Comparison of ENCODE assay signal across 26 cellular contexts in genomic region chrX:103674531-103675454, GRCh38. TPM values are rescaled to one million over a fixed set of nuclear protein-coding genes. Genes with fewer than 3 reads are reported as not detected.
A peak's percentile ranks its signal among the peaks of the same experiment; 100 is the strongest.
DNase-seq lines count a peak whose midpoint lies in the region; ATAC-seq, FAIRE-seq and TF ChIP-seq lines count a peak whose summit lies in the region.
"Had no signal": no experiment of that assay in that cellular context is flagged by ENCODE, and none has a peak within 500 bp of the region (broad histone marks: within the 10 kb centered on the region; RNA-seq: fewer than 3 reads in every experiment).

No MANE protein-coding gene starts in this region.

- H3K18ac ChIP-seq in H1 (ENCODE audit: extremely low read depth, low read length) (no peak overlapping the region), trophoblast cell (ENCODE audit: low read length) (no peak overlapping the region)

- no peak overlapping the region for H2BK15ac ChIP-seq in H1 (ENCODE audit: low read length)

- H4K91ac ChIP-seq in H1 (replicated peaks; ENCODE audit: insufficient read length, low read length) (no peak overlapping the region), trophoblast cell (ENCODE audit: low read depth, low read length) (no peak overlapping the region)

- H3K36me3 ChIP-seq in H1 (ENCODE audit: control insufficient read depth in 2 of 4, insufficient read depth in 4 of 4, low read length in 3 of 4) (peaks cover 3 to 38% (median 12%) of the 10 kb centered on the region in 4 experiments; a peak in 5 of 8 replicates), trophoblast cell (ENCODE audit: control insufficient read depth in 1 of 2, insufficient read depth in 2 of 2, low read length in 2 of 2) (peaks cover 3 to 14% of the 10 kb centered on the region in 2 experiments)

- H2AK5ac ChIP-seq in H1 (ENCODE audit: low read depth, low read length) (no peak overlapping the region), trophoblast cell (ENCODE audit: low read length) (no peak overlapping the region)

- H2BK12ac ChIP-seq in H1 (ENCODE audit: low read depth, low read length) (no peak overlapping the region), trophoblast cell (ENCODE audit: low read length) (no peak overlapping the region)

- H4K8ac ChIP-seq in H1 (ENCODE audit: extremely low read depth, insufficient read depth, low read length): no peak overlapping the region; the same call in 1 of the 2 replicates
- no peak overlapping the region for H4K8ac ChIP-seq in trophoblast cell (ENCODE audit: low read depth, low read length)

- H2AFZ ChIP-seq in H1 (ENCODE audit: low read length) (no peak overlapping the region), trophoblast cell (ENCODE audit: insufficient read depth, low read length, poor library complexity) (no peak overlapping the region)

- H3K56ac ChIP-seq in H1 (replicated peaks; ENCODE audit: insufficient read length, low read depth, low read length): no peak overlapping the region

- TF ChIP-seq EP300 in H1 (IDR thresholded peaks at IDR 0.05; ENCODE audit: borderline replicate concordance in 1 of 2, low read depth in 2 of 2, low read length in 2 of 2): no peak

- no peak overlapping the region for H2BK20ac ChIP-seq in H1 (ENCODE audit: low read length)

- 63% methylated on average over 8 of the region's 8 CpGs; no CpG with 5 or more reads in 1 of the 2 experiments for WGBS in H1 (ENCODE audit: extremely low coverage in 1 of 2, insufficient coverage in 1 of 2, insufficient read length in 1 of 2, insufficient replicate concordance in 2 of 2, low coverage in 1 of 2, low lambda C conversion rate in 2 of 2, missing lambda C conversion rate in 1 of 2), 2 experiments
- WGBS in trophoblast cell (ENCODE audit: extremely low coverage, insufficient coverage, insufficient read length): no CpG with 5 or more reads among the region's 8 CpGs

- no peak overlapping the region for H3K4ac ChIP-seq in H1 (replicated peaks; ENCODE audit: insufficient read length, low read depth, low read length)
- H3K4ac ChIP-seq in trophoblast cell (ENCODE audit: low read depth, low read length): no peak overlapping the region

- no peak overlapping the region for H4K12ac ChIP-seq in trophoblast cell (ENCODE audit: low read depth, low read length)

- peaks cover 0 to 9% of the 10 kb centered on the region in 2 donors for H3K4me1 Mint-ChIP-seq in stimulated activated naive B cell treated with anti-CD40 and anti-IgM and Interleukin-4, amounts not matched to agents 10 μg/mL and 1 μg/mL and 100 μg/mL, for 72 hours
- H3K4me1 Mint-ChIP-seq: B cell had no signal

- H3K36me3 Mint-ChIP-seq in stimulated activated naive B cell treated with anti-CD40 and anti-IgM and Interleukin-4, amounts not matched to agents 10 μg/mL and 1 μg/mL and 100 μg/mL, for 72 hours: peaks cover 14 to 18% of the 10 kb centered on the region in 2 donors

- H4K20me1 ChIP-seq in H1 (replicated peaks in 1 of 2; ENCODE audit: control insufficient read depth in 1 of 2, insufficient read depth in 2 of 2, low read length in 2 of 2): no peaks in the 10 kb centered on the region

- no peak overlapping the region for H3K4me3 Mint-ChIP-seq in stimulated activated naive B cell treated with anti-CD40 and anti-IgM and Interleukin-4, amounts not matched to agents 10 μg/mL and 1 μg/mL and 100 μg/mL, for 72 hours
- H3K4me3 Mint-ChIP-seq: B cell; stimulated activated memory B cell treated with anti-CD40 and anti-IgM and Interleukin-4, amounts not matched to agents 10 μg/mL and 1 μg/mL and 100 μg/mL, for 72 hours; T-cell had no signal

- no peak overlapping the region for H3K27ac Mint-ChIP-seq in stimulated activated naive B cell treated with anti-CD40 and anti-IgM and Interleukin-4, amounts not matched to agents 10 μg/mL and 1 μg/mL and 100 μg/mL, for 72 hours
- H3K27ac Mint-ChIP-seq: B cell; stimulated activated memory B cell treated with anti-CD40 and anti-IgM and Interleukin-4, amounts not matched to agents 10 μg/mL and 1 μg/mL and 100 μg/mL, for 72 hours; T-cell had no signal

- no peaks in the 10 kb centered on the region for H3K23me2 ChIP-seq in H1 (ENCODE audit: low read depth, low read length)

- H3K4me3 ChIP-seq in H1 (ENCODE audit: extremely low read depth in 1 of 4, insufficient read depth in 2 of 4, low read depth in 3 of 4, low read length in 4 of 4): no peak overlapping the region
- H3K4me3 ChIP-seq in trophoblast cell (ENCODE audit: low read depth, low read length): no peak overlapping the region
- H3K4me3 ChIP-seq: heart left ventricle, pancreas, thoracic aorta had no signal

- peak in 1 of 2 experiments; percentile 19; a peak in 1 of 4 replicates for TF ChIP-seq RAD21 in H1 (IDR thresholded peaks at IDR 0.05 in 1 of 2, conservative IDR thresholded peaks at IDR 0.05 in 1 of 2; ENCODE audit: low read depth in 2 of 2, low read length in 2 of 2)

- DNase-seq in GM19239 (ENCODE audit: insufficient read length, low spot score): no peak
- DNase-seq in NCI-H82 (lab: John Stamatoyannopoulos, UW): peak; percentile 68
- no peak for DNase-seq in H1 (ENCODE audit: low read depth in 1 of 2, low spot score in 2 of 2)
- peak; percentile 15 to 42 for DNase-seq in trophoblast cell
- DNase-seq in stimulated activated naive B cell treated with anti-CD40 and anti-IgM and Interleukin-4, amounts not matched to agents 10 μg/mL and 1 μg/mL and 100 μg/mL, for 72 hours: no peak
- DNase-seq: activated naive CD4-positive, alpha-beta T cell; activated T-cell treated with anti-CD3 and anti-CD28 coated beads for 4 hours; effector memory CD4-positive, alpha-beta T cell; HCEC 1CT; heart left ventricle; NCI-H1694 treated with DMSO at 0.1 percent for 48 hours; NCI-H345; NK-92 treated with Interleukin-12 subunit alpha and Interleukin-12 subunit beta, amount 100 ng/mL, for 24 hours; pancreas; RPMI8226; T-cell had no signal

- H3K14ac ChIP-seq in H1 (ENCODE audit: insufficient read length) (no peak overlapping the region), trophoblast cell (ENCODE audit: low read length) (no peak overlapping the region)

- no peak overlapping the region for H3K23ac ChIP-seq in H1 (ENCODE audit: insufficient read length)
- H3K23ac ChIP-seq in trophoblast cell (ENCODE audit: low read length): no peak overlapping the region

- H2BK5ac ChIP-seq in H1 (ENCODE audit: low read depth, low read length): no peak overlapping the region
- no peak overlapping the region for H2BK5ac ChIP-seq in trophoblast cell (ENCODE audit: low read depth, low read length, poor library complexity)

- ATAC-seq in GM21360 (IDR thresholded peaks at IDR 0.05; ENCODE audit: unreplicated experiment) (no peak), GM19324 (IDR thresholded peaks at IDR 0.05; ENCODE audit: low FRiP score, unreplicated experiment) (no peak)
- no peak for ATAC-seq in stimulated activated naive B cell treated with anti-CD40 and anti-IgM and Interleukin-4, amounts not matched to agents 10 μg/mL and 1 μg/mL and 100 μg/mL, for 72 hours (replicated peaks)
- ATAC-seq: sciatic nerve; stimulated activated memory B cell treated with anti-CD40 and anti-IgM and Interleukin-4, amounts not matched to agents 10 μg/mL and 1 μg/mL and 100 μg/mL, for 72 hours; T-cell had no signal

- POLR2A ChIA-PET in H1 (lab: Charles Lee; ENCODE audit: partially characterized antibody): interaction anchor here (0.7 kb wide), 1 partner anchor 49 kb away, joined by 3 read pairs; no protein-coding TSS in a partner anchor

- no peak overlapping the region for H4K5ac ChIP-seq in H1 (ENCODE audit: insufficient read length, low read depth, low read length)

- TF ChIP-seq POLR2A in H1 (IDR thresholded peaks at IDR 0.05; ENCODE audit: control extremely low read depth in 1 of 2, low read depth in 2 of 2, low read length in 2 of 2): no peak

- no peaks in the 10 kb centered on the region for H3K27me3 Mint-ChIP-seq in stimulated activated naive B cell treated with anti-CD40 and anti-IgM and Interleukin-4, amounts not matched to agents 10 μg/mL and 1 μg/mL and 100 μg/mL, for 72 hours
- H3K27me3 Mint-ChIP-seq: B cell; stimulated activated memory B cell treated with anti-CD40 and anti-IgM and Interleukin-4, amounts not matched to agents 10 μg/mL and 1 μg/mL and 100 μg/mL, for 72 hours had no signal

- H2BK120ac ChIP-seq in H1 (replicated peaks; ENCODE audit: low read depth, low read length) (no peak overlapping the region), trophoblast cell (ENCODE audit: insufficient read depth, low read length, poor library complexity) (no peak overlapping the region)

- no peaks in the 10 kb centered on the region for H3K27me3 ChIP-seq in H1 (replicated peaks in 1 of 4; ENCODE audit: control insufficient read depth in 3 of 4, extremely low read depth in 1 of 4, insufficient read depth in 3 of 4, low read length in 3 of 4)
- H3K27me3 ChIP-seq in trophoblast cell (ENCODE audit: insufficient read depth, low read length): no peaks in the 10 kb centered on the region
- H3K27me3 ChIP-seq: heart left ventricle had no signal

- H3K4me2 ChIP-seq in H1 (ENCODE audit: insufficient read depth in 1 of 2, low read depth in 2 of 2, low read length in 2 of 2) (peak overlapping the region in 1 of 2 experiments; percentile 14; a peak in 1 of 4 replicates), trophoblast cell (ENCODE audit: low read length) (no peak overlapping the region)

- peak in 1 of 3 experiments; percentile 10; a peak in 1 of 4 replicates for TF ChIP-seq CTCF in H1 (IDR thresholded peaks at IDR 0.05; ENCODE audit: control extremely low read depth in 1 of 3, insufficient read depth in 1 of 3, low read depth in 1 of 3, low read length in 3 of 3)

- H3K9me3 ChIP-seq in H1 (ENCODE audit: insufficient read depth in 2 of 2, low read depth in 1 of 2, low read length in 1 of 2) (no peaks in the 10 kb centered on the region), trophoblast cell (ENCODE audit: insufficient read depth, low read depth, low read length) (no peaks in the 10 kb centered on the region)
- H3K9me3 ChIP-seq: heart left ventricle, pancreas, thoracic aorta had no signal

- CTCF ChIA-PET in H1 (lab: Charles Lee; ENCODE audit: partially characterized antibody): no interaction called here

- H3K79me2 ChIP-seq in H1 (ENCODE audit: control insufficient read depth in 1 of 2, insufficient read depth in 2 of 2, low read length in 2 of 2): no peaks in the 10 kb centered on the region
- H3K79me2 ChIP-seq in trophoblast cell (ENCODE audit: control insufficient read depth, insufficient read depth, low read length, poor library complexity): no peaks in the 10 kb centered on the region

- H3K27ac ChIP-seq in H1 (ENCODE audit: low read depth, low read length) (no peak overlapping the region), trophoblast cell (ENCODE audit: low read depth, low read length) (no peak overlapping the region)
- H3K27ac ChIP-seq: heart left ventricle, pancreas, thoracic aorta, VCaP had no signal

- H3K79me1 ChIP-seq in H1 (ENCODE audit: low read depth, low read length): no peaks in the 10 kb centered on the region
- H3K79me1 ChIP-seq in trophoblast cell (ENCODE audit: low read length): no peaks in the 10 kb centered on the region

- no peaks in the 10 kb centered on the region for H3K9me3 Mint-ChIP-seq in stimulated activated naive B cell treated with anti-CD40 and anti-IgM and Interleukin-4, amounts not matched to agents 10 μg/mL and 1 μg/mL and 100 μg/mL, for 72 hours
- H3K9me3 Mint-ChIP-seq: stimulated activated memory B cell treated with anti-CD40 and anti-IgM and Interleukin-4, amounts not matched to agents 10 μg/mL and 1 μg/mL and 100 μg/mL, for 72 hours; T-cell had no signal

- FAIRE-seq in GM19239 (lab: Jason Lieb, UNC) (peak; percentile 4), H1 (lab: Jason Lieb, UNC) (peak; percentile 84)

- H3K4me1 ChIP-seq in H1 (replicated peaks in 1 of 4; ENCODE audit: control insufficient read depth in 3 of 4, insufficient read depth in 4 of 4, low read length in 3 of 4) (no peaks in the 10 kb centered on the region; a peak in 1 of 7 replicates), trophoblast cell (ENCODE audit: control insufficient read depth in 1 of 2, insufficient read depth in 2 of 2, low read length in 2 of 2) (no peaks in the 10 kb centered on the region)
- H3K4me1 ChIP-seq: heart left ventricle, pancreas had no signal

- H3K9ac ChIP-seq in H1 (replicated peaks in 1 of 4; ENCODE audit: extremely low read depth in 1 of 4, low read depth in 3 of 4, low read length in 3 of 4) (no peak overlapping the region), trophoblast cell (ENCODE audit: low read length) (no peak overlapping the region)

RNA-seq across cellular contexts. Expression of gene MORF4L2, which starts 11.7 kb away (rescaled TPM):
- total RNA-seq in H1 (2021; fragmentation: NEBNext Ultra II Directional; extraction: Animal tissue kit (Norgen Biotek cat#: 25700)): 340 and 373 TPM in 2 replicates
- 113 and 235 TPM in 2 replicates for polyA plus RNA-seq in H1 (2011; rRNA removed)
- 343 TPM for polyA plus RNA-seq in H1 (2011; cell fraction: cytosol; rRNA removed)
- polyA plus RNA-seq in H1 (2011; cell fraction: nucleus; rRNA removed): 67.1 TPM
- 291 to 524 TPM (median 325 TPM) in 4 replicates for polyA plus RNA-seq in H1 (2012, experiment 1 of 2)
- 71.1 TPM for polyA plus RNA-seq in H1 (2012, experiment 2 of 2)
- polyA plus RNA-seq in H1 (2013, experiment 1 of 2): 225 TPM
- polyA plus RNA-seq in H1 (2013, experiment 2 of 2): 232 TPM
- 122 and 150 TPM in 2 replicates for polyA minus RNA-seq in H1 (2011; rRNA and poly(A)+ RNA removed)
- 96.4 TPM for polyA minus RNA-seq in H1 (2011; cell fraction: cytosol; rRNA and poly(A)+ RNA removed)
- 69.0 TPM for polyA minus RNA-seq in H1 (2011; cell fraction: nucleus; rRNA and poly(A)+ RNA removed)
- 493 and 516 TPM in 2 replicates for polyA plus RNA-seq in trophoblast cell (2013)

RNA-seq across cellular contexts. Expression of gene TMEM31, which starts 35.9 kb away (rescaled TPM):
- total RNA-seq in H1 (2021; fragmentation: NEBNext Ultra II Directional; extraction: Animal tissue kit (Norgen Biotek cat#: 25700)): not detected in 2 replicates
- 0.31 and 0.65 TPM in 2 replicates for polyA plus RNA-seq in H1 (2011; rRNA removed)
- polyA plus RNA-seq in H1 (2011; cell fraction: cytosol; rRNA removed): 0.50 TPM
- not detected for polyA plus RNA-seq in H1 (2011; cell fraction: nucleus; rRNA removed)
- 0.34 TPM in 1 of 4 replicates, not detected in the others for polyA plus RNA-seq in H1 (2012, experiment 1 of 2)
- not detected for polyA plus RNA-seq in H1 (2012, experiment 2 of 2)
- 0.41 TPM for polyA plus RNA-seq in H1 (2013, experiment 1 of 2)
- 0.42 TPM for polyA plus RNA-seq in H1 (2013, experiment 2 of 2)
- polyA minus RNA-seq in H1 (2011; rRNA and poly(A)+ RNA removed): 2.0 TPM in 1 of 2 replicates, not detected in the other
- not detected for polyA minus RNA-seq in H1 (2011; cell fraction: cytosol; rRNA and poly(A)+ RNA removed)
- polyA minus RNA-seq in H1 (2011; cell fraction: nucleus; rRNA and poly(A)+ RNA removed): not detected
- polyA plus RNA-seq in trophoblast cell (2013): 1.1 and 1.4 TPM in 2 replicates
- total RNA-seq: B cell, cerebellum, heart left ventricle, lower leg skin, myocyte, pancreas, T-cell, thoracic aorta had no signal

RNA-seq across cellular contexts. Expression of gene TCEAL1, which starts 46.0 kb away (rescaled TPM):
- 3.9 TPM in 2 replicates for total RNA-seq in H1 (2021; fragmentation: NEBNext Ultra II Directional; extraction: Animal tissue kit (Norgen Biotek cat#: 25700))
- 3.0 and 4.1 TPM in 2 replicates for polyA plus RNA-seq in H1 (2011; rRNA removed)
- 5.7 TPM for polyA plus RNA-seq in H1 (2011; cell fraction: cytosol; rRNA removed)
- 3.2 TPM for polyA plus RNA-seq in H1 (2011; cell fraction: nucleus; rRNA removed)
- 2.4 to 3.7 TPM (median 3.3 TPM) in 4 replicates for polyA plus RNA-seq in H1 (2012, experiment 1 of 2)
- polyA plus RNA-seq in H1 (2012, experiment 2 of 2): 1.8 TPM
- polyA plus RNA-seq in H1 (2013, experiment 1 of 2): 5.6 TPM
- 5.4 TPM for polyA plus RNA-seq in H1 (2013, experiment 2 of 2)
- 0.95 and 1.3 TPM in 2 replicates for polyA minus RNA-seq in H1 (2011; rRNA and poly(A)+ RNA removed)
- polyA minus RNA-seq in H1 (2011; cell fraction: cytosol; rRNA and poly(A)+ RNA removed): not detected
- 1.7 TPM for polyA minus RNA-seq in H1 (2011; cell fraction: nucleus; rRNA and poly(A)+ RNA removed)
- 13.1 and 14.0 TPM in 2 replicates for polyA plus RNA-seq in trophoblast cell (2013)

Comparison
In these comparisons a context has a peak if more than half of its experiments do, and no peak if none do; other contexts are left out.
1. DNase-seq: peak in NCI-H82 (single experiment) and trophoblast cell (2 of 2); none in GM19239 (single experiment), H1 (0 of 2) and stimulated activated naive B cell treated with anti-CD40 and anti-IgM and Interleukin-4, amounts not matched to agents 10 μg/mL and 1 μg/mL and 100 μg/mL, for 72 hours (single experiment).